10 cellular contexts compared by ENCODE assay signal in the genomic region with DNA sequence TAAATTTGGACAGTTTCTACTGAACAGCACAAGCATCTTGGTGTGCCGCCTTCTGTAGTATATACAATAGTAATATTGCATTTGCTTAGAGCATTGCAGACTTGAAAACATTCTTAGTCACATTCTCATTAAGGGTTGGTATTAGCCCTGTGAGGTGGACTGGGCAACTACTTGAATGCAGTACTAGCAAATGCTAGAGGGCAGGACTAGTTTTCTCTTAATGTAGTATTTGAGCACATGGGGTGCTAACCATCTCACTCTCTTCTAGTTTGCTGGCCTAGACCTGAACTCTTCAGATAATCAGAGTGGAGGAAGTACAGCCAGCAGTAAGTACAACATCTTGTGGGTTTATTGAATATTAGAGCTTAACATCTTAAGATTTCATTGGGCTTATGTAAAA. TPM values are rescaled to one million over a fixed set of nuclear protein-coding genes. Genes with fewer than 3 reads are reported as not detected.
DNase-seq lines count a peak whose midpoint lies in the region; ATAC-seq, FAIRE-seq and TF ChIP-seq lines count a peak whose summit lies in the region.
"Had no signal": no experiment of that assay in that cellular context is flagged by ENCODE, and none has a peak within 500 bp of the region (broad histone marks: within the 10 kb centered on the region; RNA-seq: fewer than 3 reads in every experiment).

No MANE protein-coding gene starts in this region.

- H3K27ac ChIP-seq in right atrium auricular region (no peak overlapping the region), GM12878 (ENCODE audit: control insufficient read depth, insufficient read depth) (no peak overlapping the region), vagina (no peak overlapping the region)

- SMC1A ChIA-PET in GM12878 (lab: Charles Lee; ENCODE audit: uncharacterized antibody, unreplicated experiment), result interaction anchor here (0.7 to 1.7 kb wide), 7 partner anchors 10 to 211 kb away, joined by 3 to 6 read pairs (median 3); no protein-coding TSS in a partner anchor

- CTCF ChIA-PET in GM12878 (lab: Yijun Ruan, JAX), result interaction anchor here (0.9 to 1.3 kb wide), 7 partner anchors 15 to 763 kb away, joined by 3 to 5 read pairs (median 3); no protein-coding TSS in a partner anchor

- no peak for TF ChIP-seq EP300 in GM12878 (IDR thresholded peaks at IDR 0.05; ENCODE audit: borderline replicate concordance in 1 of 2, control insufficient read depth in 1 of 2, low read depth in 2 of 2, low read length in 2 of 2)

- peak overlapping the region; percentile 99 for H3K4me3 Mint-ChIP-seq in memory B cell

- H3K9ac ChIP-seq in GM12878 (ENCODE audit: control insufficient read depth, insufficient read depth, low read length), result peak overlapping the region; percentile 49

- TF ChIP-seq RAD21 in GM12878 (IDR thresholded peaks at IDR 0.05; ENCODE audit: insufficient read depth, low read depth, low read length), result no peak

- no peak for FAIRE-seq in GM12878 (lab: Jason Lieb, UNC)
- FAIRE-seq: urothelium cell line had no signal

- peak overlapping the region; percentile 85 for H3K4me2 ChIP-seq in GM12878 (ENCODE audit: control insufficient read depth, insufficient read depth)

- H3K79me2 ChIP-seq in GM12878 (ENCODE audit: control insufficient read depth, insufficient read depth, low read length), result peaks cover 82% of the 10 kb centered on the region

- H3K36me3 ChIP-seq in right atrium auricular region (peaks cover 41% of the 10 kb centered on the region), GM12878 (ENCODE audit: control insufficient read depth in 2 of 2, insufficient read depth in 2 of 2, low read length in 1 of 2) (peaks cover 7 to 23% of the 10 kb centered on the region in 2 experiments), vagina (peaks cover 0 to 22% of the 10 kb centered on the region in 2 donors)

- TF ChIP-seq POLR2A in GM12878 (IDR thresholded peaks at IDR 0.05; ENCODE audit: low read depth, low read length) (no peak), vagina (IDR thresholded peaks at IDR 0.05) (no peak)

- H3K4me3 ChIP-seq in right atrium auricular region (peak overlapping the region; percentile 4 to 92), GM12878 (peak overlapping the region; percentile 91), vagina (peak overlapping the region; percentile 61 to 97)

- H3K9me3 Mint-ChIP-seq in memory B cell, result no peaks in the 10 kb centered on the region

- ATAC-seq in Right ventricle myocardium superior (ENCODE audit: poor library complexity) (no peak), GM12878 (0 out of 3 replicates have a peak, but pooled peaks have one; percentile 0), memory B cell (ENCODE audit: low read depth) (no peak)

- TF ChIP-seq CTCF in right atrium auricular region (IDR thresholded peaks at IDR 0.05) (no peak), GM12878 (IDR thresholded peaks at IDR 0.05 in 2 of 3, conservative IDR thresholded peaks at IDR 0.05 in 1 of 3; ENCODE audit: control insufficient read depth in 2 of 3, extremely low read depth in 1 of 3, insufficient read depth in 1 of 3, low read depth in 3 of 3, low read length in 3 of 3) (no peak), vagina (IDR thresholded peaks at IDR 0.05) (no peak)

- in situ Hi-C loops in GM12878 (cut with MboI), result loop anchor here (10.0 kb wide), 1 partner anchor 692 kb away; a partner anchor contains a TSS

- BruUV-seq in GM12878 (replicated peaks; lab: Mats Ljungman, UMichigan), result no TSS peak

- H2AFZ ChIP-seq in GM12878 (ENCODE audit: control insufficient read depth, low read depth, low read length), result no peak overlapping the region

- H3K27me3 ChIP-seq in right atrium auricular region (no peaks in the 10 kb centered on the region), GM12878 (replicated peaks in 1 of 2; ENCODE audit: control insufficient read depth in 2 of 2, insufficient read depth in 2 of 2, low read length in 1 of 2) (no peaks in the 10 kb centered on the region), vagina (no peaks in the 10 kb centered on the region)

- DNase-seq in right atrium auricular region (ENCODE audit: low spot score), result no peak
- DNase-seq in Right ventricle myocardium superior, result no peak
- no peak for DNase-seq in GM12878 (ENCODE audit: low read depth, low spot score)
- DNase-seq in memory B cell (ENCODE audit: low spot score in 2 of 2), result no peak
- no peak for DNase-seq in vagina (ENCODE audit: extremely low spot score in 2 of 2)
- no peak for DNase-seq in hepatic stellate cell (ENCODE audit: low spot score)
- no peak for DNase-seq in NCI-H1417 treated with DMSO at 0.1 percent for 48 hours (lab: John Stamatoyannopoulos, UW)
- no peak for DNase-seq in NCI-H2196 (lab: John Stamatoyannopoulos, UW; ENCODE audit: unreplicated experiment)
- DNase-seq: EL had no signal

- 4% methylated on average over 1 of the region's 1 CpG for WGBS in GM12878 (ENCODE audit: insufficient coverage, insufficient replicate concordance, low lambda C conversion rate, missing lambda C conversion rate)

- no peaks in the 10 kb centered on the region for H3K27me3 Mint-ChIP-seq in memory B cell

- peak overlapping the region; percentile 100 for H3K27ac Mint-ChIP-seq in memory B cell

- POLR2A ChIA-PET in GM12878 (lab: Charles Lee), result interaction anchor here (0.7 to 1.0 kb wide), 3 partner anchors 12 to 64 kb away, joined by 3 to 4 read pairs (median 4); no protein-coding TSS in a partner anchor

- intact Hi-C loops in Right ventricle myocardium superior (cut with DNase I), result no loop called here
- intact Hi-C loops in GM12878 (cut with micrococcal nuclease; ENCODE audit: unreplicated experiment), result loop anchor here (10.0 kb wide), 2 partner anchors 398 to 462 kb away; no protein-coding TSS in a partner anchor
- intact Hi-C loops in vagina (cut with DNase I), result no loop called here

- H3K4me1 Mint-ChIP-seq in memory B cell, result peaks cover 18% of the 10 kb centered on the region

- peaks cover 11% of the 10 kb centered on the region for H3K36me3 Mint-ChIP-seq in memory B cell

- H3K4me1 ChIP-seq in right atrium auricular region, result peaks cover 0 to 66% of the 10 kb centered on the region in 2 donors
- H3K4me1 ChIP-seq in GM12878 (ENCODE audit: control insufficient read depth, insufficient read depth, low read length), result peaks cover 1% of the 10 kb centered on the region; the same call in 1 of the 2 replicates
- H3K4me1 ChIP-seq in vagina, result peaks cover 53% of the 10 kb centered on the region

- H3K9me3 ChIP-seq in right atrium auricular region (no peaks in the 10 kb centered on the region), GM12878 (replicated peaks; ENCODE audit: control insufficient read depth, insufficient read depth, low read length) (no peaks in the 10 kb centered on the region), vagina (no peaks in the 10 kb centered on the region)

- RAD21 ChIA-PET in GM12878 (lab: Charles Lee; ENCODE audit: unreplicated experiment), result interaction anchor here (1.9 kb wide), 1 partner anchor 10 kb away, joined by 5 read pairs; no protein-coding TSS in a partner anchor

- peaks cover 20% of the 10 kb centered on the region for H4K20me1 ChIP-seq in GM12878 (ENCODE audit: control insufficient read depth, insufficient read depth)

TF ChIP-seq in GM12878, 131 proteins besides CTCF, POLR2A, EP300 and RAD21:
- TF ChIP-seq POLR2AphosphoS5 (IDR thresholded peaks at IDR 0.05; ENCODE audit: low read length) (peak; percentile 29; the same call in 1 of the 2 replicates), BRCA1 (IDR thresholded peaks at IDR 0.05; ENCODE audit: low read depth, low read length) (no peak)

RNA-seq across cellular contexts. Expression of a gene that starts 3.2 kb away (rescaled TPM):
- 100 to 1,000 TPM; 150 to 152 TPM for total RNA-seq in right atrium auricular region
- total RNA-seq in Right ventricle myocardium superior, result 128 TPM
- 411 TPM in 2 replicates for total RNA-seq in GM12878 (2013; cell fraction: nucleolus; rRNA removed)
- 175 and 212 TPM in 2 replicates for total RNA-seq in GM12878 (2014; rRNA removed)
- total RNA-seq in GM12878 (2014; rRNA removed; fragmentation: Illumina TruSeq; extraction: Trizol), result 141 and 142 TPM in 2 replicates
- 262 and 283 TPM in 2 replicates for total RNA-seq in GM12878 (2021)
- 120 TPM for polyA plus RNA-seq in GM12878 (2011; ENCODE audit: low read depth)
- polyA plus RNA-seq in GM12878 (2011; rRNA removed), result 134 and 197 TPM in 2 replicates
- 54.9 and 55.7 TPM in 2 replicates for polyA plus RNA-seq in GM12878 (2011; cell fraction: cytosol; rRNA removed)
- 104 and 181 TPM in 2 replicates for polyA plus RNA-seq in GM12878 (2011; cell fraction: nucleus; rRNA removed)
- 133 and 148 TPM in 2 replicates for polyA plus RNA-seq in GM12878 (2012)
- polyA plus RNA-seq in GM12878 (2014; fragmentation: Illumina TruSeq; extraction: Trizol), result 222 and 279 TPM in 2 replicates
- polyA plus RNA-seq in GM12878 (2014; fragmentation: Nextera tagmentation; extraction: Ambion mirVana), result 10 to 100 TPM; 52.0 to 56.7 TPM
- 145 and 169 TPM in 2 replicates for polyA plus RNA-seq in GM12878 (2014; rRNA removed)
- polyA plus RNA-seq in GM12878 (2016; fragmentation: Nextera tagmentation; extraction: Ambion mirVana), result 100 to 1,000 TPM; 203 to 204 TPM
- 120 and 174 TPM in 2 replicates for polyA minus RNA-seq in GM12878 (2011; rRNA and poly(A)+ RNA removed)
- polyA minus RNA-seq in GM12878 (2011; cell fraction: cytosol; rRNA and poly(A)+ RNA removed), result 66.7 and 118 TPM in 2 replicates
- polyA minus RNA-seq in GM12878 (2011; cell fraction: nucleus; rRNA and poly(A)+ RNA removed), result 127 and 235 TPM in 2 replicates
- 202 TPM for total RNA-seq in vagina
